Comparison of ENCODE assay signal across 7 cellular contexts in the genomic region with DNA sequence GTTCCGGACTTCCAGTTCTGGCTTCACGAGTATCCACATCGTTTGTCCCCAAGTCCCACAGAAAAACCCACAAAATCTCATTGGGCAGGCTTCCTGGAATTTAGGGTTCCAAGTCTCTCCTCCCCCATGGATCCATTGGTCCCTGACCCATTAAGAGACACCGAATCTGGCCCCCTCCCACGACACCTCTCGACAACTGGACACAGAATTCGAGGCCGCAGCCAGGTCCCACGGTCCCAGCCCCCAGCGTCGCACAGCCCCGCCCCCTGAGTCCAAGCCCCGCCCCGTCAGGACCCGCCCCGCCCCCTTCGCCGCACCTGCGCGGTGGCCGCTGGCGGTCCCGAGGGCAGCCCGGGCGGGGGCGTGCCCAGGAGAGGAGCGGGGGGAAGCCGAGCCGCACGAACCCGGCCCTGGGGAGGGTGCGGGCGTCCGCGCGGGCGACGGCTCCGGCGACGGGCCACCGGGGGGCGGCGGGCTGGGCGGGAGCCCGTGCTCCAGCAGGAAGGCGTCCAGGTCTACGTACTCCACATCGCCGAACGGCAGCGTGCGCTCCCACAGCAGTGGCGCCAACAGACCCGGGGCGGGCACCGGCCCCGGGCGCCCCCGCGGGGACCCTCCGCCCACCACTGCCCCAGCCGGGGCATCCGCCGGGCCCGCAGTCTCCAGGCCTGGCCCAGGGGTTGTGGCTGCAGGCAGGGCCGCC.
DNase-seq lines count a peak whose midpoint lies in the region; ATAC-seq and TF ChIP-seq lines count a peak whose summit lies in the region.

No MANE protein-coding gene starts in this region.

- no peaks in the 10 kb centered on the region for H4K20me1 ChIP-seq in MM.1S (ENCODE audit: insufficient read depth, low read length)

- peaks cover 32% of the 10 kb centered on the region for H3K4me1 ChIP-seq in MM.1S (ENCODE audit: low read length)

- H3K9me2 ChIP-seq in MM.1S (replicated peaks; ENCODE audit: insufficient read depth, low read length) = no peaks in the 10 kb centered on the region

- no peaks in the 10 kb centered on the region for H3K36me3 ChIP-seq in MM.1S (replicated peaks; ENCODE audit: insufficient read depth, low read length)

- H3K27ac ChIP-seq in MM.1S (ENCODE audit: low read length) = peak overlapping the region; percentile 72
- H3K27ac ChIP-seq in caudate nucleus (ENCODE audit: low read depth, low read length) = peak overlapping the region; percentile 99

- DNase-seq in GM12864 (ENCODE audit: low read depth) (no peak), MM.1S (peak; percentile 73), caudate nucleus (lab: John Stamatoyannopoulos, UW) (peak in 49 of 61 donors; percentile 5 to 83 (median 51)), left kidney (ENCODE audit: low read depth, low spot score) (peak; percentile 82)
- DNase-seq in stimulated activated CD4-positive, alpha-beta T cell treated with anti-CD3 and anti-CD28 coated beads, Interleukin-2, amount 100 ng/mL, for 4 hours (ENCODE audit: low read depth) = peak; percentile 68

- H3K9me3 ChIP-seq in MM.1S (replicated peaks; ENCODE audit: insufficient read depth, low read length) = no peaks in the 10 kb centered on the region

- H3F3A ChIP-seq in MM.1S (ENCODE audit: insufficient read depth, low read length) = peaks cover 35% of the 10 kb centered on the region

- H3K79me2 ChIP-seq in MM.1S (ENCODE audit: low read length) = no peaks in the 10 kb centered on the region

- no peak for TF ChIP-seq CTCF in GM12864 (IDR thresholded peaks at IDR 0.05; ENCODE audit: low read depth, low read length, missing control alignments)
- TF ChIP-seq CTCF in MM.1S (IDR thresholded peaks at IDR 0.05; ENCODE audit: low read length) = no peak
- TF ChIP-seq CTCF in WI38 (IDR thresholded peaks at IDR 0.05; ENCODE audit: low read depth, low read length) = no peak

- H2AFZ ChIP-seq in MM.1S (ENCODE audit: low read length) = peak overlapping the region; percentile 66

- peak overlapping the region; percentile 95 for H3K4me2 ChIP-seq in MM.1S (ENCODE audit: low read depth, low read length)

- no peak for ATAC-seq in GM19455 (IDR thresholded peaks at IDR 0.05; ENCODE audit: unreplicated experiment)

- no peaks in the 10 kb centered on the region for H3K27me3 ChIP-seq in MM.1S (replicated peaks; ENCODE audit: insufficient read depth, low read length)

- H3K4me3 ChIP-seq in GM12864 (ENCODE audit: low read depth, low read length) (peak overlapping the region; percentile 64), MM.1S (ENCODE audit: low read length) (peak overlapping the region; percentile 72), WI38 (ENCODE audit: low read depth, low read length) (peak overlapping the region; percentile 58)

- H3K9ac ChIP-seq in MM.1S (ENCODE audit: low read length) = peak overlapping the region; percentile 72
